In the genomic region with DNA sequence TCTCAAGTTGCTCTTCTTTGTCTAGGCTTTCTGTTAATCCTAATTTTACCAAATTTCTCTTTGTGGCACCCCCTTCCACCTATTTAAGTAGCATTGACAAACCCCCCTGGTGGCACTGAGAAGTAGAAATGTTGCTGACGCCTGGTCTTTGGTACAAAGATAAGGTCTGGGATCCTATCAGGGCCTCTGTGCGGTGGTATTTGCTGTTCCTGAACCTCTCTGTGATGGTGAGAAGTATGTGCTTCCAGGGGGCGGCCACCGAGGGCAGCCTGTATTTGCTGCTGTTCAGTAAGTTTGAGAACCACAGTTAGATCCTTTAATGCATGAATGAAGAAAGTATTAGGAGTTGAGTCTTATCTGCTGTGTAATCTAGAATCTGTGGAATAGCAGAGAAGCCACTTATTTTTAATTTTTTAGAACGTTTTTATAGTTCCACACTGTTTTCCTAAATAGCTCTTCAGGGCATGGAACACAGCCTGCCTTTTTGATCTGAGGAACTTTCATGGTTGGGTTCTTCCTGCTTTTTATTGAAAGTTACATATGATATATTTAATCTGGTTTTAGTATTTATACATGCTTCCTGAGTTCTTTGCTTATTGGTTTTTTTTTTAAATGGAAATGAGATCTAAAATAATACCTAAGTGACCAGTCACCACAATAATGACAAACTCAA, we compare ENCODE assay signal across 15 cellular contexts.
DNase-seq lines count a peak whose midpoint lies in the region; ATAC-seq and TF ChIP-seq lines count a peak whose summit lies in the region.
"Had no signal": no experiment of that assay in that cellular context is flagged by ENCODE, and none has a peak within 500 bp of the region (broad histone marks: within the 10 kb centered on the region; RNA-seq: fewer than 3 reads in every experiment).

No MANE protein-coding gene starts in this region.

- peaks cover 77% of the 10 kb centered on the region for H3K4me1 ChIP-seq in HUES6 (ENCODE audit: control insufficient read depth, insufficient read depth, low read length)
- H3K4me1 ChIP-seq in adipocyte (ENCODE audit: control insufficient read depth, insufficient read depth, low read length) = peaks cover 74% of the 10 kb centered on the region
- peaks cover 12 to 18% of the 10 kb centered on the region in 2 donors for H3K4me1 ChIP-seq in uterus

- CTCF ChIA-PET in BJ (lab: Yijun Ruan, JAX) = interaction anchor here (1.6 kb wide), 2 partner anchors 17 to 44 kb away, joined by 3 to 5 read pairs; no protein-coding TSS in a partner anchor

- no peaks in the 10 kb centered on the region for H3K9me3 ChIP-seq in HUES6 (ENCODE audit: control insufficient read depth, insufficient read depth, low read depth, low read length)
- no peaks in the 10 kb centered on the region for H3K9me3 ChIP-seq in adipocyte (ENCODE audit: control insufficient read depth, low read length)
- no peaks in the 10 kb centered on the region for H3K9me3 ChIP-seq in uterus

- 0 out of 2 replicates have a peak, but pooled peaks have one; percentile 12 for TF ChIP-seq CTCF in BJ (IDR thresholded peaks at IDR 0.05; ENCODE audit: insufficient read depth, low read depth, low read length)
- no peak for TF ChIP-seq CTCF in uterus (IDR thresholded peaks at IDR 0.05)

- POLR2A ChIA-PET in BJ (lab: Charles Lee) = interaction anchor here (0.6 kb wide), 1 partner anchor 161 kb away, joined by 17 read pairs; no protein-coding TSS in a partner anchor

- intact Hi-C loops in uterus (cut with DNase I; ENCODE audit: low total_unique reads) = loop anchor here (5.0 kb wide), 1 partner anchor 125 kb away; a partner anchor contains a TSS

- H3K36me3 ChIP-seq in BJ (ENCODE audit: control insufficient read depth, insufficient read depth, low read length) (peaks cover 2% of the 10 kb centered on the region; the same call in 1 of the 2 replicates), HUES6 (ENCODE audit: control insufficient read depth, insufficient read depth, low read length) (peaks cover 6% of the 10 kb centered on the region; the same call in 1 of the 2 replicates), adipocyte (ENCODE audit: control insufficient read depth, insufficient read depth, low read length, severe bottlenecking) (peaks cover 13% of the 10 kb centered on the region), uterus (no peaks in the 10 kb centered on the region)

- H3K27me3 ChIP-seq in BJ (ENCODE audit: control insufficient read depth, insufficient read depth, low read length) (no peaks in the 10 kb centered on the region), HUES6 (ENCODE audit: control insufficient read depth, insufficient read depth, low read length) (no peaks in the 10 kb centered on the region), adipocyte (replicated peaks; ENCODE audit: control insufficient read depth, insufficient read depth, low read length) (no peaks in the 10 kb centered on the region), uterus (no peaks in the 10 kb centered on the region)

- H3K27ac ChIP-seq in HUES6 (ENCODE audit: low read depth, low read length) (peak overlapping the region; percentile 54; the same call in 1 of the 2 replicates), uterus (no peak overlapping the region)

- ATAC-seq in HG02759 (IDR thresholded peaks at IDR 0.05; ENCODE audit: unreplicated experiment) = no peak
- ATAC-seq: GM12878 had no signal

- H3K4me3 ChIP-seq in BJ (ENCODE audit: low read depth, low read length) (no peak overlapping the region), HUES6 (ENCODE audit: low read depth, low read length) (no peak overlapping the region), adipocyte (ENCODE audit: low read length) (no peak overlapping the region), uterus (no peak overlapping the region)
- H3K4me3 ChIP-seq: GM12878 had no signal

- DNase-seq in BJ (ENCODE audit: low read depth) (no peak), adipocyte (ENCODE audit: low read depth) (peak; percentile 37), kidney glomerular epithelial cell (lab: John Stamatoyannopoulos, UW) (peak; percentile 57), DMS153 treated with DMSO at 0.1 percent for 48 hours (lab: John Stamatoyannopoulos, UW; ENCODE audit: unreplicated experiment) (no peak), NCI-H345 (lab: John Stamatoyannopoulos, UW) (no peak), uterus (no peak)
- DNase-seq: activated CD4-positive, alpha-beta T cell treated with anti-CD3 and anti-CD28 coated beads for 4 hours; CD4-positive, CD25-positive, alpha-beta regulatory T cell; cerebellar nuclear complex; midbrain; NCI-H187; stimulated activated CD4-positive, alpha-beta T cell treated with anti-CD3 and anti-CD28 coated beads, Interleukin-12 subunit alpha, Interleukin-12 subunit beta, amount 100 ng/mL, for 4 hours had no signal

- no peak for TF ChIP-seq POLR2A in uterus (IDR thresholded peaks at IDR 0.05)

- peak overlapping the region; percentile 32 for H3K9ac ChIP-seq in HUES6 (ENCODE audit: low read length)
- peak overlapping the region; percentile 81 for H3K9ac ChIP-seq in adipocyte (ENCODE audit: low read length)

Comparison
In these comparisons a context has a peak if more than half of its experiments do, and no peak if none do; other contexts are left out.
1. DNase-seq: peak in adipocyte (single experiment) and kidney glomerular epithelial cell (single experiment); none in BJ (single experiment), DMS153 treated with DMSO at 0.1 percent for 48 hours (single experiment), NCI-H345 (single experiment) and uterus (0 of 2).